Comparison of ENCODE assay signal across 8 cellular contexts in genomic region chr1:26697978-26698849, GRCh38. TPM values are rescaled to one million over a fixed set of nuclear protein-coding genes. Genes with fewer than 3 reads are reported as not detected.
DNase-seq lines count a peak whose midpoint lies in the region; ATAC-seq, FAIRE-seq and TF ChIP-seq lines count a peak whose summit lies in the region.

No MANE protein-coding gene starts in this region.

- no peaks in the 10 kb centered on the region for H3K27me3 ChIP-seq in keratinocyte (ENCODE audit: control insufficient read depth, extremely low read depth, insufficient read depth, low read length)

- peaks cover 66% of the 10 kb centered on the region for H3K79me2 ChIP-seq in keratinocyte (ENCODE audit: control insufficient read depth, insufficient read depth, low read length)

- peak; percentile 93 for DNase-seq in AG09309 (ENCODE audit: low read depth)
- DNase-seq in GM18507 (ENCODE audit: extremely low spot score, insufficient read length, low read depth), result no peak
- DNase-seq in NCI-H1930 (lab: John Stamatoyannopoulos, UW), result peak; percentile 41 to 67
- peak in 1 of 3 donors; percentile 16 for DNase-seq in T-helper 17 cell
- DNase-seq in cerebellum (ENCODE audit: low spot score), result peak; percentile 90
- peak; percentile 56 for DNase-seq in keratinocyte (ENCODE audit: low read depth, low spot score)
- peak; percentile 24 for DNase-seq in stimulated activated CD4-positive, alpha-beta T cell treated with anti-CD3 and anti-CD28 coated beads, Interleukin-1b, Interleukin-23, amount 100 ng/mL, for 48 hours

- H3K4me3 ChIP-seq in AG09309 (ENCODE audit: control insufficient read depth, low read depth, low read length) (peak overlapping the region; percentile 79), keratinocyte (ENCODE audit: control insufficient read depth in 2 of 3, extremely low read depth in 1 of 3, insufficient read depth in 2 of 3, low read depth in 1 of 3, low read length in 3 of 3) (peak overlapping the region; percentile 67 to 77 (median 72))

- TF ChIP-seq CTCF in AG09309 (IDR thresholded peaks at IDR 0.05; ENCODE audit: control insufficient read depth, insufficient read depth, low read depth, low read length, missing control alignments) (no peak), keratinocyte (optimal IDR thresholded peaks at IDR 0.05 in 1 of 3, IDR thresholded peaks at IDR 0.05 in 1 of 3, conservative IDR thresholded peaks at IDR 0.05 in 1 of 3; ENCODE audit: extremely low read depth in 1 of 3, insufficient read depth in 2 of 3, low read length in 3 of 3) (no peak)

- H2AFZ ChIP-seq in keratinocyte (ENCODE audit: control insufficient read depth, low read length), result no peak overlapping the region

- no peaks in the 10 kb centered on the region for H3K36me3 ChIP-seq in keratinocyte (ENCODE audit: control insufficient read depth in 2 of 2, extremely low read depth in 1 of 2, insufficient read depth in 2 of 2, low read length in 2 of 2)

- H3K4me1 ChIP-seq in keratinocyte (ENCODE audit: control insufficient read depth, extremely low read depth, insufficient read depth, low read length), result peaks cover 68% of the 10 kb centered on the region

- H3K27me3 Mint-ChIP-seq in T-helper 17 cell, result no peaks in the 10 kb centered on the region

- no peak overlapping the region for H3K27ac Mint-ChIP-seq in T-helper 17 cell

- ATAC-seq in T-helper 17 cell (peak; percentile 47), HG03159 (IDR thresholded peaks at IDR 0.05; ENCODE audit: unreplicated experiment) (no peak)

- peak overlapping the region; percentile 66 for H3K27ac ChIP-seq in keratinocyte (ENCODE audit: control insufficient read depth, insufficient read depth, low read length)

- no peak overlapping the region for H3K4me3 Mint-ChIP-seq in T-helper 17 cell

- dilution Hi-C loops in keratinocyte (cut with MboI; ENCODE audit: extremely low pct_ligation_motif_present, low sequenced_read_pairs), result no loop called here

- peak overlapping the region; percentile 82 for H3K4me2 ChIP-seq in keratinocyte (ENCODE audit: control insufficient read depth, extremely low read depth, insufficient read depth, low read depth, low read length)

- H3K4me1 Mint-ChIP-seq in T-helper 17 cell, result peaks cover 15% of the 10 kb centered on the region

- peaks cover 9% of the 10 kb centered on the region for H4K20me1 ChIP-seq in keratinocyte (ENCODE audit: control insufficient read depth, extremely low read depth, insufficient read depth, low read length)

- H3K9me3 ChIP-seq in T-helper 17 cell (ENCODE audit: control insufficient read depth, low read length, poor library complexity, severe bottlenecking) (no peaks in the 10 kb centered on the region), keratinocyte (ENCODE audit: control insufficient read depth, low read depth, low read length) (no peaks in the 10 kb centered on the region)

- H3K9me1 ChIP-seq in keratinocyte (ENCODE audit: control insufficient read depth, extremely low read depth, insufficient read depth, low read length), result no peaks in the 10 kb centered on the region

- H3K36me3 Mint-ChIP-seq in T-helper 17 cell (ENCODE audit: low read depth), result no peaks in the 10 kb centered on the region

- peak; percentile 93 for FAIRE-seq in GM18507 (lab: Jason Lieb, UNC)
- peak; percentile 100 for FAIRE-seq in keratinocyte (lab: Jason Lieb, UNC)

- peak overlapping the region; percentile 82 for H3K9ac ChIP-seq in keratinocyte (ENCODE audit: control insufficient read depth, extremely low read depth, insufficient read depth, low read length)

RNA-seq across cellular contexts. Expression of gene ARID1A, which starts 2.4 kb away (rescaled TPM):
- total RNA-seq in T-helper 17 cell (100 to 1,000 TPM; 134 to 136 TPM), cerebellum (39.1 TPM)
- 5.9 to 20.6 TPM (median 10.2 TPM) in 3 replicates for polyA plus RNA-seq in keratinocyte
- polyA plus RNA-seq in keratinocyte (2011; ENCODE audit: low read depth), result 12.6 TPM
- 12.5 and 15.3 TPM in 2 replicates for polyA plus RNA-seq in keratinocyte (2011; cell fraction: cytosol; rRNA removed)
- 70.1 and 73.8 TPM in 2 replicates for polyA plus RNA-seq in keratinocyte (2011; cell fraction: nucleus; rRNA removed)
- polyA plus RNA-seq in keratinocyte (2012; ENCODE audit: low replicate concordance), result 20.3 and 29.5 TPM in 2 replicates
- polyA minus RNA-seq in keratinocyte, result 15.6 to 74.1 TPM (median 41.4 TPM) in 3 replicates
- polyA minus RNA-seq in keratinocyte (2011; cell fraction: cytosol; rRNA and poly(A)+ RNA removed), result 20.3 TPM
- 47.3 and 69.0 TPM in 2 replicates for polyA minus RNA-seq in keratinocyte (2011; cell fraction: nucleus; rRNA and poly(A)+ RNA removed)
